8 cellular contexts compared by ENCODE assay signal in the genomic region with DNA sequence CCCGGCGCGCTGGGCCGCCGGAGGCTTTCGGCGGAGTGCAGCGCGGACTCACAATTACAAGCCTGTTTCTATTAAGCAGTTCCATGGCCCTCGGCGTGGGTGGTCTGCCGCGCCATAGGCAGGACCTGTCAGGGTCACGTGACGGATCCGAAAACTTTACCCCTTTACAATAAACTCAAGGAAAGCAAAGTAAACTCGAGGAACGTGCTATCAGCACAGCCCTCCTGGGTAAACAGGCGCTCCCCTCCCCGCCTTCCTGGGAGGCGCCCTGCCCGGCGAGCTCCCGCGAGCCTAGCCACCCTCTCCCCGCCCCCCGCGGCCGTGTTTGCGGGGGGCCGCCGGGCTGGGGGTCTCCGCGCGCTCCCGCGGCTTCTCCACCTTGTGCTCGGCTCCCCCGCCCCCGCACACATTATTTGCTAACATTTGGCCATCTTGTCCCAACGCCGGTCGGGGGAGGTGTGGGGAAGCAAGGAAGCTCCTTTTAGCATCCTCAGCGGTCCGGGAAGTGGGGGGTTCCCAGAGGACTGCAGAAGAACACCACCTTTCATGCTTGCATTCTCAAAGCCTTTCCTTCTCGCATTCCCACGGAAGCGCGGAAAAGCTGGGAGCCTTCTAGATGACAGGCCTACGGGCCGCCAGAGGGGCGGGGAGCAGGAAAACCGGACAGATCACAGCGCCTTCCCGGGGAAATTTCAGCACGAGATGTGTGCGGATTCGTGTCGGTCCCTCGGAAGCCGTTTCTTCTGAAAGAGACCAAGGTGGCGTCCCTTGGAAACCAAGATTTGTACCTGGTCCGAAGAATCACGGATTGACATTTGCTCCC. TPM values are rescaled to one million over a fixed set of nuclear protein-coding genes. Genes with fewer than 3 reads are reported as not detected.
DNase-seq lines count a peak whose midpoint lies in the region; TF ChIP-seq lines count a peak whose summit lies in the region.

Gene PTCH1, minus strand, starts transcription at position 236 of the 823 bp plus-strand sequence.

- no TSS peak for BruUV-seq in A673 (replicated peaks; lab: Mats Ljungman, UMichigan)

- CTCF ChIA-PET in A673 (lab: Charles Lee), result no interaction called here

- TF ChIP-seq CTCF in A673 (conservative IDR thresholded peaks at IDR 0.05; ENCODE audit: low read depth, low read length) (no peak), WI38 (IDR thresholded peaks at IDR 0.05; ENCODE audit: low read depth, low read length) (no peak), lower leg skin (IDR thresholded peaks at IDR 0.05) (no peak)

- TF ChIP-seq POLR2A in lower leg skin (IDR thresholded peaks at IDR 0.05), result no peak

- H3K9me3 ChIP-seq in A673 (ENCODE audit: low read depth, low read length, poor library complexity, severe bottlenecking), result no peaks in the 10 kb centered on the region

- peaks cover 37% of the 10 kb centered on the region for H3K4me1 ChIP-seq in A673 (ENCODE audit: insufficient read depth, low read length, poor library complexity, severe bottlenecking)

- peak; percentile 78 for DNase-seq in A673 (ENCODE audit: low spot score)
- peak; percentile 43 for DNase-seq in HCEC 1CT
- DNase-seq in dermis blood vessel endothelial cell, result peak; percentile 55
- DNase-seq in lower leg skin (ENCODE audit: low spot score in 2 of 2), result peak in 1 of 2 donors; percentile 89
- peak; percentile 23 for DNase-seq in stimulated activated CD8-positive, alpha-beta memory T cell treated with anti-CD3 and anti-CD28 coated beads, Interleukin-4, amount 100 ng/mL, for 24 hours (ENCODE audit: low read depth)
- no peak for DNase-seq in GDM1 (lab: John Stamatoyannopoulos, UW)
- no peak for DNase-seq in NCI-H187 treated with DMSO at 0.1 percent for 48 hours (lab: John Stamatoyannopoulos, UW)

- H3K4me3 ChIP-seq in A673 (ENCODE audit: low read depth, low read length, poor library complexity, severe bottlenecking), result peak within 1 kb of the TSS; percentile 63
- H3K4me3 ChIP-seq in WI38 (ENCODE audit: low read depth, low read length), result peak within 1 kb of the TSS; percentile 68
- peak within 1 kb of the TSS; percentile 35 for H3K4me3 ChIP-seq in lower leg skin (ENCODE audit: low read depth, poor library complexity, severe bottlenecking)

- H3K27ac ChIP-seq in A673 (ENCODE audit: low read depth, low read length, poor library complexity, severe bottlenecking), result peak within 1 kb of the TSS; percentile 43

- intact Hi-C loops in A673 (cut with micrococcal nuclease; ENCODE audit: unreplicated experiment) (loop anchor here (5.0 to 10.0 kb wide), 3 partner anchors 238 to 700 kb away; no protein-coding TSS in a partner anchor), lower leg skin (cut with DNase I; ENCODE audit: low total_unique reads) (no loop called here)

- no peaks in the 10 kb centered on the region for H3K27me3 ChIP-seq in A673 (replicated peaks; ENCODE audit: insufficient read depth, low read depth, low read length, poor library complexity)

- H3K36me3 ChIP-seq in A673 (ENCODE audit: insufficient read depth, low read length, poor library complexity, severe bottlenecking), result no peaks in the 10 kb centered on the region

- POLR2A ChIA-PET in A673 (lab: Charles Lee; ENCODE audit: low non-redundant PET), result no interaction called here

- WGBS in lower leg skin, 2 donors, result 2 to 6% methylated on average over 55 to 59 of the region's 64 CpGs

RNA-seq across cellular contexts. Expression of gene PTCH1, which starts in this region (rescaled TPM):
- 32.6 and 36.5 TPM in 2 replicates for total RNA-seq in A673 (2021)
- 3.4 and 6.9 TPM in 2 replicates for total RNA-seq in dermis blood vessel endothelial cell
- total RNA-seq in lower leg skin, result 10 to 100 TPM; 16.5 to 25.6 (median 20.9) TPM

Comparison
In these comparisons a context has a peak if more than half of its experiments do, and no peak if none do; other contexts are left out.
1. DNase-seq: peak in A673 (single experiment), HCEC 1CT (single experiment), dermis blood vessel endothelial cell (single experiment) and stimulated activated CD8-positive, alpha-beta memory T cell treated with anti-CD3 and anti-CD28 coated beads, Interleukin-4, amount 100 ng/mL, for 24 hours (single experiment); none in GDM1 (single experiment) and NCI-H187 treated with DMSO at 0.1 percent for 48 hours (single experiment).
2. Peak in every context shown above with its lines, with median percentiles within 50 percentile points of each other: H3K4me3 ChIP-seq.